ENCODE assay signal across 1 cellular context in the genomic region with DNA sequence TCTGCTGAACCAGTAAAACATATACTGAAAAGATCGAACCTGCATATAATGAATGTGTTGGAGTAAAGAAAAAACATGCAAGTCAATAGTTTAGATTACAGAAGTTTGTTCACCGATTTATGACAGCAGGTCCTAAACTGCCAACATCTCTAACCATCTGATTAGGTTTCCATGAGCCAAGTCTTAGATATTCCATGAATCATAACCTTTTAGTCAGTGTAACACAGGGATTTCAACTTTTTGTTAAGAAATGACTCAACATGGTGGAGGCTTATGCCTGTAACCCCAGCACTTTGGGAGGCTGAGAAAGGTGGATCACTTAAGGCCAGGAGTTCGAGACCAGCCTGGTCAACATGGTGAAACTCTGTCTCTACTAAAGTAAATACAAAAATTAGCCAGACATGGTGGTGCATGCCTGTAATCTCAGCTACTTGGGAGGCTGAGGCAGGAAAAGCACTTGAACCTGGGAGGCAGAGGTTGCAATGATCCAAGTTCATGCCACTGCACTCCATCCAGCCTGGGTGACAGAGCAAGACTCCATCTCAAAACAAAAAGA.
TF ChIP-seq lines count a peak whose summit lies in the region.

No MANE protein-coding gene starts in this region.

TF ChIP-seq in IMR-90, 13 proteins besides CTCF, POLR2A, EP300 and RAD21 (continued from another document):
- TF ChIP-seq, protein P1, sequence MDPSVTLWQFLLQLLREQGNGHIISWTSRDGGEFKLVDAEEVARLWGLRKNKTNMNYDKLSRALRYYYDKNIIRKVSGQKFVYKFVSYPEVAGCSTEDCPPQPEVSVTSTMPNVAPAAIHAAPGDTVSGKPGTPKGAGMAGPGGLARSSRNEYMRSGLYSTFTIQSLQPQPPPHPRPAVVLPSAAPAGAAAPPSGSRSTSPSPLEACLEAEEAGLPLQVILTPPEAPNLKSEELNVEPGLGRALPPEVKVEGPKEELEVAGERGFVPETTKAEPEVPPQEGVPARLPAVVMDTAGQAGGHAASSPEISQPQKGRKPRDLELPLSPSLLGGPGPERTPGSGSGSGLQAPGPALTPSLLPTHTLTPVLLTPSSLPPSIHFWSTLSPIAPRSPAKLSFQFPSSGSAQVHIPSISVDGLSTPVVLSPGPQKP (IDR thresholded peaks at IDR 0.05; ENCODE audit: borderline replicate concordance, low read depth, low read length) = no peak
- TF ChIP-seq RCOR1 (IDR thresholded peaks at IDR 0.05; ENCODE audit: insufficient replicate concordance, low read length) (peak; percentile 99), CHD1 (IDR thresholded peaks at IDR 0.05; ENCODE audit: low read depth, low read length) (0 out of 2 replicates have a peak, but pooled peaks have one; percentile 37), FOS (IDR thresholded peaks at IDR 0.05; ENCODE audit: low read depth, low read length) (peak; percentile 65), MXI1 (IDR thresholded peaks at IDR 0.05; ENCODE audit: borderline replicate concordance, low read depth, low read length) (no peak)
